1 cellular context compared by ENCODE assay signal in the genomic region with DNA sequence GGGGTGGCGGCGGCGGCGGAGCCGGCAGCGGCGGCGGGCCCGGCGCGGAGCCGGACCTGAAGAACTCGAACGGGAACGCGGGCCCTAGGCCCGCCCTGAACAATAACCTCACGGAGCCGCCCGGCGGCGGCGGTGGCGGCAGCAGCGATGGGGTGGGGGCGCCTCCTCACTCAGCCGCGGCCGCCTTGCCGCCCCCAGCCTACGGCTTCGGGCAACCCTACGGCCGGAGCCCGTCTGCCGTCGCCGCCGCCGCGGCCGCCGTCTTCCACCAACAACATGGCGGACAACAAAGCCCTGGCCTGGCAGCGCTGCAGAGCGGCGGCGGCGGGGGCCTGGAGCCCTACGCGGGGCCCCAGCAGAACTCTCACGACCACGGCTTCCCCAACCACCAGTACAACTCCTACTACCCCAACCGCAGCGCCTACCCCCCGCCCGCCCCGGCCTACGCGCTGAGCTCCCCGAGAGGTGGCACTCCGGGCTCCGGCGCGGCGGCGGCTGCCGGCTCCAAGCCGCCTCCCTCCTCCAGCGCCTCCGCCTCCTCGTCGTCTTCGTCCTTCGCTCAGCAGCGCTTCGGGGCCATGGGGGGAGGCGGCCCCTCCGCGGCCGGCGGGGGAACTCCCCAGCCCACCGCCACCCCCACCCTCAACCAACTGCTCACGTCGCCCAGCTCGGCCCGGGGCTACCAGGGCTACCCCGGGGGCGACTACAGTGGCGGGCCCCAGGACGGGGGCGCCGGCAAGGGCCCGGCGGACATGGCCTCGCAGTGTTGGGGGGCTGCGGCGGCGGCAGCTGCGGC.
TF ChIP-seq lines count a peak whose summit lies in the region.

No MANE protein-coding gene starts in this region.

TF ChIP-seq in H1, 55 proteins besides CTCF, POLR2A, EP300 and RAD21:
- TF ChIP-seq CTBP2 (IDR thresholded peaks at IDR 0.05; ENCODE audit: borderline replicate concordance, insufficient read depth, insufficient read length, low read length), result no peak
- peak; percentile 74; the same call in 1 of the 2 replicates for TF ChIP-seq YY1 (IDR thresholded peaks at IDR 0.05; ENCODE audit: low read depth, low read length)
- peak; percentile 47; the same call in 1 of the 2 replicates for TF ChIP-seq POLR2AphosphoS5 (IDR thresholded peaks at IDR 0.05; ENCODE audit: low read depth, low read length)
- peak; percentile 53 for TF ChIP-seq TAF1 (IDR thresholded peaks at IDR 0.05; ENCODE audit: low read depth, low read length)
- TF ChIP-seq HDAC2 (IDR thresholded peaks at IDR 0.05; ENCODE audit: borderline replicate concordance in 1 of 2, low read depth in 2 of 2, low read length in 2 of 2), result no peak
- TF ChIP-seq PHF8 (conservative IDR thresholded peaks at IDR 0.05; ENCODE audit: low read depth, low read length), result 0 out of 2 replicates have a peak, but pooled peaks have one; percentile 7
- peak; percentile 49 for TF ChIP-seq TAF7 (optimal IDR thresholded peaks at IDR 0.05; ENCODE audit: borderline replicate concordance, low read depth, low read length)
- TF ChIP-seq RNF2 (IDR thresholded peaks at IDR 0.05; ENCODE audit: borderline replicate concordance, low read depth, low read length, missing control alignments, poor library complexity, severe bottlenecking), result no peak
